In genomic region chr18:77539860-77540259, GRCh38 we compare ENCODE assay signal across 33 cellular contexts.
"Had no signal": no experiment of that assay in that cellular context is flagged by ENCODE, and none has a peak within 500 bp of the region (broad histone marks: within the 10 kb centered on the region; RNA-seq: fewer than 3 reads in every experiment).

No MANE protein-coding gene starts in this region.

- H3K27ac Mint-ChIP-seq: activated B cell treated with CpG ODN at 0.5 μM for 24 hours; activated CD8-positive, alpha-beta T cell treated with anti-CD3 and anti-CD28 coated beads for 36 hours; activated naive CD8-positive, alpha-beta T cell; activated T-helper 17 cell treated with anti-CD3 and anti-CD28 coated beads, Interleukin-2, amount 50 U/mL, for 72 hours; T-helper 1 cell treated with Interleukin-12 subunit alpha and Interleukin-12 subunit beta and Interleukin-4 antibody, amounts not matched to agents 30 μg/mL and 1 μg/mL, for 36 hours; T-helper 2 cell treated with Interferon-gamma antibody and Interleukin-4, amounts not matched to agents 5 μg/mL and 100 μg/mL, for 36 hours had no signal

- H3K27ac ChIP-seq: body of pancreas, cardiac muscle cell, colonic mucosa, epithelial cell of prostate, heart right ventricle, hepatocyte, WERI-Rb-1 had no signal

- H3K79me2 ChIP-seq: hepatocyte had no signal

- FAIRE-seq: endometrium, endothelial cell of umbilical vein, frontal cortex had no signal

- H3K27me3 ChIP-seq: body of pancreas, cardiac muscle cell, colonic mucosa, hepatocyte had no signal

- H3K9me3 ChIP-seq: body of pancreas, colonic mucosa had no signal

- ATAC-seq: activated CD4-positive, CD25-positive, alpha-beta regulatory T cell treated with anti-CD3 and anti-CD28 coated beads, Interleukin-2, amount 50 U/mL, for 24 hours; activated CD8-positive, alpha-beta T cell treated with anti-CD3 and anti-CD28 coated beads for 36 hours; activated T-cell treated with anti-CD3 and anti-CD28 coated beads, Interleukin-2, amount 50 U/mL, for 4 hours; activated T-helper 17 cell treated with anti-CD3 and anti-CD28 coated beads, Interleukin-2, amount 50 U/mL, for 72 hours; body of pancreas; heart right ventricle had no signal

- H3K4me2 ChIP-seq: hepatocyte had no signal

- DNase-seq: activated B cell treated with CpG ODN at 0.5 μM for 24 hours; activated CD4-positive, alpha-beta T cell treated with anti-CD3 and anti-CD28 coated beads for 48 hours; activated CD4-positive, alpha-beta T cell treated with anti-CD3 and anti-CD28 coated beads, Interleukin-2, amount 50 U/mL, for 1 hour; activated CD4-positive, alpha-beta T cell treated with anti-CD3 and anti-CD28 coated beads, Interleukin-2, amount 50 U/mL, for 48 hours; activated CD8-positive, alpha-beta memory T cell treated with anti-CD3 and anti-CD28 coated beads for 24 hours; activated CD8-positive, alpha-beta T cell treated with anti-CD3 and anti-CD28 coated beads for 36 hours; activated effector memory CD4-positive, alpha-beta T cell treated with Interleukin-2 at 50 U/mL for 16 hours; activated gamma-delta T cell treated with Interleukin-2 at 50 U/mL for 16 hours; activated naive CD4-positive, alpha-beta T cell treated with anti-CD3 and anti-CD28 coated beads, Interleukin-2, amount 50 U/mL, for 16 hours; activated naive CD4-positive, alpha-beta T cell treated with Interleukin-2 at 50 U/mL for 16 hours; activated T-cell treated with anti-CD3 and anti-CD28 coated beads, Interleukin-2, amount 50 U/mL, for 4 hours; amniotic stem cell; anterior cingulate cortex; body of pancreas; central memory CD4-positive, alpha-beta T cell; cerebellar nuclear complex; colonic mucosa; effector CD8-positive, alpha-beta T cell; foreskin fibroblast; heart right ventricle; T1000; WERI-Rb-1 had no signal

- H3K4me1 Mint-ChIP-seq: activated B cell treated with CpG ODN at 0.5 μM for 24 hours; activated T-helper 17 cell treated with anti-CD3 and anti-CD28 coated beads, Interleukin-2, amount 50 U/mL, for 72 hours had no signal

- H3K36me3 ChIP-seq: cardiac muscle cell, colonic mucosa, heart right ventricle, WERI-Rb-1 had no signal

- H3K4me3 ChIP-seq: body of pancreas, cardiac muscle cell, colonic mucosa, heart right ventricle, hepatocyte had no signal

- H3K36me3 Mint-ChIP-seq: activated naive CD8-positive, alpha-beta T cell had no signal

- H3K27me3 Mint-ChIP-seq: activated CD8-positive, alpha-beta T cell treated with anti-CD3 and anti-CD28 coated beads for 36 hours had no signal

- H3K9me3 Mint-ChIP-seq: activated CD8-positive, alpha-beta T cell treated with anti-CD3 and anti-CD28 coated beads for 36 hours; activated T-cell treated with anti-CD3 and anti-CD28 coated beads, Interleukin-2, amount 50 U/mL, for 4 hours; T-helper 2 cell treated with Interferon-gamma antibody and Interleukin-4, amounts not matched to agents 5 μg/mL and 100 μg/mL, for 36 hours had no signal

- H3K4me3 Mint-ChIP-seq: activated B cell treated with CpG ODN at 0.5 μM for 24 hours; activated CD8-positive, alpha-beta T cell treated with anti-CD3 and anti-CD28 coated beads for 36 hours; activated naive CD8-positive, alpha-beta T cell; activated T-cell treated with anti-CD3 and anti-CD28 coated beads, Interleukin-2, amount 50 U/mL, for 4 hours; activated T-helper 17 cell treated with anti-CD3 and anti-CD28 coated beads, Interleukin-2, amount 50 U/mL, for 72 hours; T-helper 1 cell treated with Interleukin-12 subunit alpha and Interleukin-12 subunit beta and Interleukin-4 antibody, amounts not matched to agents 30 μg/mL and 1 μg/mL, for 36 hours; T-helper 2 cell treated with Interferon-gamma antibody and Interleukin-4, amounts not matched to agents 5 μg/mL and 100 μg/mL, for 36 hours had no signal

- H3K4me1 ChIP-seq: body of pancreas, colonic mucosa, heart right ventricle had no signal

- H2AFZ ChIP-seq: hepatocyte had no signal
